Comparison of ENCODE assay signal across 20 cellular contexts in the genomic region with DNA sequence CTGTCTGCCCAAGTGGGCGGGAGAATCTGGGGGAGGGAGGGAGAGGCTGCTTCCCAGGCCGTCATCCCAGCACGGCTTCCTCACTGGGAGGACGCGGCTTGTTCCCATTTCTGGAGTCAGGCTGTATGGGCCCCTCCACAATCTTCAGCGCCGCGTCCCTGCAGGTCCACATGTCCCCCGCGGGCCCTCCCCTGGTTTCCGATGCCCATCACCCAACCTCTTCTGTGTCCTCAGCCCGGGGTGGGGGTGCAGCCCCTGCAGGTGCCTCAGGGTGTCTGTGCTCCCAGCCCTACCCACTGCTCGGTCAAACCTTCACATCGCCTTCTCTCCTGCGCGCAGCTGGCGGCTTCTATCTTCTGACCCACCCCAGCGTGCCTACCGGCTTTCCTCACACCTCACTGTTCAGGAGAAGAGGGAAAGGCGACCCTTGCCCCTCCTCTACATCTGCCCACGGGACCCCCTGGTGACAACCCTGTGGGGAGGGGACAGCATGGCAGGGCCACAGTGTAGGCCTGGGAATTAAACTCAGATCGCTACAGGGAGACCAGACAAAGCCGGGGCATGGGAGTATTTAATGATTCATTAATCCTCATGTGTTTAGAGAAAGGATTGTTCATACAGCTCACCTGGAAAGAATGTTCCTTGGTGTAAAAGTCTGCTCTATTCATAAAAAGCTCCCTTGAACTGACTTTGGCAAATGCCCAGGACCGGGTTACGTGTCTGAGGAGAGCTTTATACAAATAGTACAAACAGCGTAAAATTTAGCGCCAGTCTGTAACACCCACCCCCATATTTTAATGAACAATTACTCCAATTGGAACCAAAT.
DNase-seq lines count a peak whose midpoint lies in the region; ATAC-seq and TF ChIP-seq lines count a peak whose summit lies in the region.
"Had no signal": no experiment of that assay in that cellular context is flagged by ENCODE, and none has a peak within 500 bp of the region (broad histone marks: within the 10 kb centered on the region; RNA-seq: fewer than 3 reads in every experiment).

No MANE protein-coding gene starts in this region.

- no peak overlapping the region for H3K4me3 ChIP-seq in RWPE2 (ENCODE audit: severe bottlenecking)
- no peak overlapping the region for H3K4me3 ChIP-seq in prostate gland
- H3K4me3 ChIP-seq in ovary = no peak overlapping the region
- H3K4me3 ChIP-seq: colonic mucosa, heart right ventricle, lung, right lobe of liver, thyroid gland had no signal

- WGBS in prostate gland = 67% methylated on average over 24 of the region's 27 CpGs
- 86 to 90% (median 89%) methylated on average over 27 of the region's 27 CpGs for WGBS in ovary, 3 donors

- ATAC-seq in RWPE2 (ENCODE audit: low read depth) (peak; percentile 91), esophagus mucosa (peak; percentile 92), HG03139 (IDR thresholded peaks at IDR 0.05; ENCODE audit: unreplicated experiment) (no peak), GM21423 (IDR thresholded peaks at IDR 0.05; ENCODE audit: unreplicated experiment) (no peak), GM19452 (IDR thresholded peaks at IDR 0.05; ENCODE audit: unreplicated experiment) (no peak)
- ATAC-seq: activated CD4-positive, alpha-beta T cell treated with anti-CD3 and anti-CD28 coated beads for 36 hours; activated naive CD4-positive, alpha-beta T cell treated with anti-CD3 and anti-CD28 coated beads, Interleukin-2, amount 50 U/mL, for 72 hours had no signal

- intact Hi-C loops in prostate gland (cut with DNase I) (no loop called here), ovary (cut with DNase I) (no loop called here)

- H3K27ac ChIP-seq in RWPE2 (ENCODE audit: poor library complexity, severe bottlenecking) (peak overlapping the region; percentile 97), prostate gland (peak overlapping the region; percentile 62 to 69), ovary (no peak overlapping the region)
- H3K27ac ChIP-seq: colonic mucosa, heart right ventricle, HL-60, right lobe of liver, thyroid gland had no signal

- no peaks in the 10 kb centered on the region for H3K9me3 ChIP-seq in RWPE2 (ENCODE audit: severe bottlenecking)
- H3K9me3 ChIP-seq in prostate gland = no peaks in the 10 kb centered on the region
- no peaks in the 10 kb centered on the region for H3K9me3 ChIP-seq in ovary
- H3K9me3 ChIP-seq: colonic mucosa, heart right ventricle, right lobe of liver, thyroid gland had no signal

- no peak for TF ChIP-seq EP300 in ovary (IDR thresholded peaks at IDR 0.05)

- no peak for TF ChIP-seq POLR2A in prostate gland (IDR thresholded peaks at IDR 0.05)
- no peak for TF ChIP-seq POLR2A in ovary (IDR thresholded peaks at IDR 0.05)

- H3K27me3 ChIP-seq in RWPE2 (ENCODE audit: insufficient read depth, poor library complexity, severe bottlenecking) (no peaks in the 10 kb centered on the region), prostate gland (replicated peaks; ENCODE audit: insufficient read depth) (no peaks in the 10 kb centered on the region), ovary (no peaks in the 10 kb centered on the region)
- H3K27me3 ChIP-seq: colonic mucosa, right lobe of liver, thyroid gland had no signal

- H3K36me3 ChIP-seq in RWPE2 (ENCODE audit: low read depth) = no peaks in the 10 kb centered on the region
- H3K36me3 ChIP-seq in prostate gland = no peaks in the 10 kb centered on the region
- H3K36me3 ChIP-seq in ovary = no peaks in the 10 kb centered on the region
- H3K36me3 ChIP-seq: colonic mucosa, heart right ventricle, right lobe of liver, thyroid gland had no signal

- H3K4me1 ChIP-seq in RWPE2 (ENCODE audit: insufficient read depth, poor library complexity, severe bottlenecking) (peaks cover 29% of the 10 kb centered on the region), prostate gland (replicated peaks) (no peaks in the 10 kb centered on the region), ovary (ENCODE audit: insufficient read depth) (no peaks in the 10 kb centered on the region)
- H3K4me1 ChIP-seq: colonic mucosa, heart right ventricle, right lobe of liver, thyroid gland had no signal

- peak; percentile 88 for DNase-seq in HT-29 (ENCODE audit: low spot score)
- peak; percentile 90 for DNase-seq in RWPE2 (ENCODE audit: low spot score)
- DNase-seq in prostate gland (ENCODE audit: low spot score) = peak; percentile 44
- DNase-seq in ovary = no peak
- DNase-seq: activated CD4-positive, alpha-beta T cell treated with anti-CD3 and anti-CD28 coated beads for 36 hours; CD4-positive, alpha-beta T cell; colonic mucosa; endodermal cell; heart right ventricle; NCI-H2081; NCI-H510A; right lobe of liver; thyroid gland had no signal

- no peak for TF ChIP-seq CTCF in RWPE2 (IDR thresholded peaks at IDR 0.05; ENCODE audit: poor library complexity, severe bottlenecking)
- TF ChIP-seq CTCF in prostate gland (IDR thresholded peaks at IDR 0.05) = no peak
- TF ChIP-seq CTCF in ovary (IDR thresholded peaks at IDR 0.05) = no peak

Comparison
In these comparisons a context has a peak if more than half of its experiments do, and no peak if none do; other contexts are left out.
1. DNase-seq: peak in HT-29 (single experiment), RWPE2 (single experiment) and prostate gland (single experiment); none in ovary (0 of 5).
2. ATAC-seq: peak in RWPE2 (single experiment) and esophagus mucosa (single experiment); none in HG03139 (single experiment), GM21423 (single experiment) and GM19452 (single experiment).
3. H3K27ac ChIP-seq: peak in RWPE2 (single experiment) and prostate gland (2 of 2); none in ovary (0 of 2).